ENCODE assay signal across 11 cellular contexts in genomic region chr1:28519946-28520725, GRCh38. TPM values are rescaled to one million over a fixed set of nuclear protein-coding genes. Genes with fewer than 3 reads are reported as not detected.
DNase-seq lines count a peak whose midpoint lies in the region; ATAC-seq and TF ChIP-seq lines count a peak whose summit lies in the region.
"Had no signal": no experiment of that assay in that cellular context is flagged by ENCODE, and none has a peak within 500 bp of the region (broad histone marks: within the 10 kb centered on the region; RNA-seq: fewer than 3 reads in every experiment).

No MANE protein-coding gene starts in this region.

- ATAC-seq in GM21737 (IDR thresholded peaks at IDR 0.05; ENCODE audit: unreplicated experiment) = no peak
- ATAC-seq: mucosa of descending colon had no signal

- H3K9me3 Mint-ChIP-seq in Calu3 (ENCODE audit: low read depth, unreplicated experiment) = no peaks in the 10 kb centered on the region
- no peaks in the 10 kb centered on the region for H3K9me3 Mint-ChIP-seq in chondrocyte (ENCODE audit: low read depth)

- H3K27me3 ChIP-seq in A673 (replicated peaks; ENCODE audit: insufficient read depth, low read depth, low read length, poor library complexity) (no peaks in the 10 kb centered on the region), iPS-15b (ENCODE audit: control insufficient read depth, insufficient read depth, low read length) (no peaks in the 10 kb centered on the region)

- H3K36me3 Mint-ChIP-seq in Calu3 (ENCODE audit: insufficient read depth, unreplicated experiment) = peaks cover 82% of the 10 kb centered on the region
- H3K36me3 Mint-ChIP-seq in chondrocyte (ENCODE audit: low read depth) = no peaks in the 10 kb centered on the region

- CTCF ChIA-PET in A673 (lab: Charles Lee) (interaction anchor here (0.5 kb wide), 1 partner anchor 217 kb away, joined by 4 read pairs; the partner anchor contains the start of gene YTHDF2), Calu3 (lab: Charles Lee) (no interaction called here)

- H3K4me1 Mint-ChIP-seq in Calu3 (ENCODE audit: low read depth, unreplicated experiment) (peaks cover 64% of the 10 kb centered on the region), chondrocyte (ENCODE audit: low read depth) (peaks cover 19% of the 10 kb centered on the region)

- H3K9ac ChIP-seq in SK-N-MC (ENCODE audit: insufficient read length) = no peak overlapping the region
- H3K9ac ChIP-seq in iPS-15b (ENCODE audit: low read depth, low read length) = peak overlapping the region; percentile 37

- intact Hi-C loops in A673 (cut with micrococcal nuclease; ENCODE audit: unreplicated experiment) (loop anchor here (2.0 to 10.0 kb wide), 4 partner anchors 62 to 357 kb away; no protein-coding TSS in a partner anchor), Calu3 (cut with micrococcal nuclease; ENCODE audit: unreplicated experiment) (no loop called here)

- H3K4me1 ChIP-seq in A673 (ENCODE audit: insufficient read depth, low read length, poor library complexity, severe bottlenecking) = peaks cover 18% of the 10 kb centered on the region
- H3K4me1 ChIP-seq in iPS-15b (ENCODE audit: control insufficient read depth, insufficient read depth, low read length) = peaks cover 14% of the 10 kb centered on the region

- H3K36me3 ChIP-seq in A673 (ENCODE audit: insufficient read depth, low read length, poor library complexity, severe bottlenecking) (peaks cover 13% of the 10 kb centered on the region), SK-N-MC (ENCODE audit: insufficient read depth, low read length) (peaks cover 4% of the 10 kb centered on the region; the same call in 1 of the 2 replicates), iPS-15b (ENCODE audit: control insufficient read depth, insufficient read depth, low read length) (peaks cover 6% of the 10 kb centered on the region)

- H3K4me3 Mint-ChIP-seq in Calu3 (ENCODE audit: low read depth, unreplicated experiment) = peak overlapping the region; percentile 77
- no peak overlapping the region for H3K4me3 Mint-ChIP-seq in chondrocyte (ENCODE audit: unreplicated experiment)

- H3K27me3 Mint-ChIP-seq in Calu3 (ENCODE audit: unreplicated experiment) (no peaks in the 10 kb centered on the region), chondrocyte (ENCODE audit: low read depth) (no peaks in the 10 kb centered on the region)

- H3K27ac Mint-ChIP-seq in Calu3 (ENCODE audit: unreplicated experiment) (no peak overlapping the region), chondrocyte (ENCODE audit: unreplicated experiment) (no peak overlapping the region)

- peak overlapping the region; percentile 66 for H3K4me3 ChIP-seq in A673 (ENCODE audit: low read depth, low read length, poor library complexity, severe bottlenecking)
- H3K4me3 ChIP-seq in SK-N-MC = peak overlapping the region; percentile 97; the same call in 1 of the 2 replicates
- no peak overlapping the region for H3K4me3 ChIP-seq in iPS-15b (ENCODE audit: low read depth, low read length)
- H3K4me3 ChIP-seq: mucosa of descending colon had no signal

- BruUV-seq in A673 (replicated peaks; lab: Mats Ljungman, UMichigan) (no TSS peak), Calu3 (replicated peaks; lab: Mats Ljungman, UMichigan) (no TSS peak)

- POLR2A ChIA-PET in A673 (lab: Charles Lee; ENCODE audit: low non-redundant PET) = no interaction called here

- no peak for TF ChIP-seq CTCF in A673 (conservative IDR thresholded peaks at IDR 0.05; ENCODE audit: low read depth, low read length)
- no peak for TF ChIP-seq CTCF in Calu3 (IDR thresholded peaks at IDR 0.05; ENCODE audit: unreplicated experiment)
- TF ChIP-seq CTCF in chondrocyte (IDR thresholded peaks at IDR 0.05) = no peak

- DNase-seq in A673 (ENCODE audit: low spot score) = no peak
- no peak for DNase-seq in Calu3
- no peak for DNase-seq in SK-N-MC (ENCODE audit: low read depth, low spot score)
- DNase-seq in chondrocyte (ENCODE audit: low spot score) = no peak
- DNase-seq in NCI-H524 treated with DMSO at 0.1 percent for 48 hours (lab: John Stamatoyannopoulos, UW) = no peak
- no peak for DNase-seq in 8988T
- DNase-seq: activated CD8-positive, alpha-beta memory T cell treated with anti-CD3 and anti-CD28 coated beads for 24 hours; erythroblast; mucosa of descending colon had no signal

- H3K9me3 ChIP-seq in A673 (ENCODE audit: low read depth, low read length, poor library complexity, severe bottlenecking) = no peaks in the 10 kb centered on the region
- no peaks in the 10 kb centered on the region for H3K9me3 ChIP-seq in SK-N-MC (ENCODE audit: low read depth, low read length)
- H3K9me3 ChIP-seq in iPS-15b (ENCODE audit: control insufficient read depth, insufficient read depth, low read length) = no peaks in the 10 kb centered on the region
- H3K9me3 ChIP-seq: mucosa of descending colon had no signal

- peak overlapping the region; percentile 46 for H3K27ac ChIP-seq in A673 (ENCODE audit: low read depth, low read length, poor library complexity, severe bottlenecking)
- H3K27ac ChIP-seq in SK-N-MC = no peak overlapping the region

RNA-seq across cellular contexts. Expression of gene RCC1, which starts 14.3 kb away (rescaled TPM):
- total RNA-seq in A673 (2021) (111 and 125 TPM in 2 replicates), Calu3 (2022) (95.3 and 95.9 TPM in 2 replicates), chondrocyte (18.8 to 20.5 TPM (median 20.5 TPM) in 3 replicates)

RNA-seq across cellular contexts. Expression of gene TRNAU1AP, which starts 32.7 kb away (rescaled TPM):
- 33.8 and 38.8 TPM in 2 replicates for total RNA-seq in A673 (2021)
- total RNA-seq in Calu3 (2022) = 29.9 and 40.4 TPM in 2 replicates
- total RNA-seq in chondrocyte = 19.6 to 21.5 TPM (median 20.3 TPM) in 3 replicates
